ENCODE assay signal across 1 cellular context in genomic region chr11:72493426-72494108, GRCh38.
A peak's percentile ranks its signal among the peaks of the same experiment; 100 is the strongest.
TF ChIP-seq lines count a peak whose summit lies in the region.

No MANE protein-coding gene starts in this region.

TF ChIP-seq in K562, 482 proteins besides CTCF, POLR2A, EP300 and RAD21 (continued from another document and continues in another):
- TF ChIP-seq HDAC6 (IDR thresholded peaks at IDR 0.05; ENCODE audit: low read depth, low read length) = no peak
- TF ChIP-seq, protein P1, sequence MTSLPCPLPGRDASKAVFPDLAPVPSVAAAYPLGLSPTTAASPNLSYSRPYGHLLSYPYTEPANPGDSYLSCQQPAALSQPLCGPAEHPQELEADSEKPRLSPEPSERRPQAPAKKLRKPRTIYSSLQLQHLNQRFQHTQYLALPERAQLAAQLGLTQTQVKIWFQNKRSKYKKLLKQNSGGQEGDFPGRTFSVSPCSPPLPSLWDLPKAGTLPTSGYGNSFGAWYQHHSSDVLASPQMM (CRISPR knock-in tag; IDR thresholded peaks at IDR 0.05) = no peak
- TF ChIP-seq ESRRA (IDR thresholded peaks at IDR 0.05; ENCODE audit: borderline replicate concordance, low read depth) = peak; percentile 94; the same call in 1 of the 2 replicates
- TF ChIP-seq, protein P2, sequence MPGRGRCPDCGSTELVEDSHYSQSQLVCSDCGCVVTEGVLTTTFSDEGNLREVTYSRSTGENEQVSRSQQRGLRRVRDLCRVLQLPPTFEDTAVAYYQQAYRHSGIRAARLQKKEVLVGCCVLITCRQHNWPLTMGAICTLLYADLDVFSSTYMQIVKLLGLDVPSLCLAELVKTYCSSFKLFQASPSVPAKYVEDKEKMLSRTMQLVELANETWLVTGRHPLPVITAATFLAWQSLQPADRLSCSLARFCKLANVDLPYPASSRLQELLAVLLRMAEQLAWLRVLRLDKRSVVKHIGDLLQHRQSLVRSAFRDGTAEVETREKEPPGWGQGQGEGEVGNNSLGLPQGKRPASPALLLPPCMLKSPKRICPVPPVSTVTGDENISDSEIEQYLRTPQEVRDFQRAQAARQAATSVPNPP (IDR thresholded peaks at IDR 0.05; ENCODE audit: borderline replicate concordance, insufficient read depth, insufficient read length) = no peak
- no peak for TF ChIP-seq ELK1 (CRISPR knock-in tag; IDR thresholded peaks at IDR 0.05)
- TF ChIP-seq ZNF644 (tag; IDR thresholded peaks at IDR 0.05; ENCODE audit: low read depth) = peak; percentile 79; the same call in 1 of the 2 replicates
- TF ChIP-seq RAD51 (IDR thresholded peaks at IDR 0.05; ENCODE audit: borderline replicate concordance, low read depth) = 0 out of 2 replicates have a peak, but pooled peaks have one; percentile 22
- no peak for TF ChIP-seq RERE (CRISPR knock-in tag; IDR thresholded peaks at IDR 0.05; ENCODE audit: borderline replicate concordance)
- TF ChIP-seq FUS (optimal IDR thresholded peaks at IDR 0.05; ENCODE audit: low read depth, low read length) = no peak
- peak; percentile 85 to 88 for TF ChIP-seq TRIM24 (IDR thresholded peaks at IDR 0.05)
- peak; percentile 75; the same call in 1 of the 2 replicates for TF ChIP-seq KHSRP (IDR thresholded peaks at IDR 0.05)
- TF ChIP-seq MIER1 (IDR thresholded peaks at IDR 0.05; ENCODE audit: low read depth) = no peak
- peak; percentile 97 for TF ChIP-seq TCF7 (IDR thresholded peaks at IDR 0.05; ENCODE audit: borderline replicate concordance)
- TF ChIP-seq GATAD2B (IDR thresholded peaks at IDR 0.05; ENCODE audit: borderline replicate concordance) = peak; percentile 38; the same call in 1 of the 2 replicates
- TF ChIP-seq SRF (CRISPR knock-in tag; IDR thresholded peaks at IDR 0.05) = no peak
- no peak for TF ChIP-seq UBTF (IDR thresholded peaks at IDR 0.05; ENCODE audit: borderline replicate concordance in 1 of 2, low read depth in 2 of 2, low read length in 2 of 2)
- TF ChIP-seq ZNF398 (CRISPR knock-in tag; IDR thresholded peaks at IDR 0.05) = no peak
- no peak for TF ChIP-seq RB1 (IDR thresholded peaks at IDR 0.05; ENCODE audit: low read depth)
- no peak for TF ChIP-seq POLR2AphosphoS2 (IDR thresholded peaks at IDR 0.05; ENCODE audit: low read length)
- TF ChIP-seq, protein P3, sequence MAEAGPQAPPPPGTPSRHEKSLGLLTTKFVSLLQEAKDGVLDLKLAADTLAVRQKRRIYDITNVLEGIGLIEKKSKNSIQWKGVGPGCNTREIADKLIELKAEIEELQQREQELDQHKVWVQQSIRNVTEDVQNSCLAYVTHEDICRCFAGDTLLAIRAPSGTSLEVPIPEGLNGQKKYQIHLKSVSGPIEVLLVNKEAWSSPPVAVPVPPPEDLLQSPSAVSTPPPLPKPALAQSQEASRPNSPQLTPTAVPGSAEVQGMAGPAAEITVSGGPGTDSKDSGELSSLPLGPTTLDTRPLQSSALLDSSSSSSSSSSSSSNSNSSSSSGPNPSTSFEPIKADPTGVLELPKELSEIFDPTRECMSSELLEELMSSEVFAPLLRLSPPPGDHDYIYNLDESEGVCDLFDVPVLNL (CRISPR knock-in tag; IDR thresholded peaks at IDR 0.05; ENCODE audit: low read depth) = no peak
- no peak for TF ChIP-seq RNF219 (CRISPR knock-in tag; IDR thresholded peaks at IDR 0.05)
- TF ChIP-seq XRCC5 (IDR thresholded peaks at IDR 0.05; ENCODE audit: low read depth, low read length) = no peak
- TF ChIP-seq, protein P4, sequence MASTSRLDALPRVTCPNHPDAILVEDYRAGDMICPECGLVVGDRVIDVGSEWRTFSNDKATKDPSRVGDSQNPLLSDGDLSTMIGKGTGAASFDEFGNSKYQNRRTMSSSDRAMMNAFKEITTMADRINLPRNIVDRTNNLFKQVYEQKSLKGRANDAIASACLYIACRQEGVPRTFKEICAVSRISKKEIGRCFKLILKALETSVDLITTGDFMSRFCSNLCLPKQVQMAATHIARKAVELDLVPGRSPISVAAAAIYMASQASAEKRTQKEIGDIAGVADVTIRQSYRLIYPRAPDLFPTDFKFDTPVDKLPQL (IDR thresholded peaks at IDR 0.05; ENCODE audit: extremely low read depth, insufficient read length) = no peak
- TF ChIP-seq, protein P5, sequence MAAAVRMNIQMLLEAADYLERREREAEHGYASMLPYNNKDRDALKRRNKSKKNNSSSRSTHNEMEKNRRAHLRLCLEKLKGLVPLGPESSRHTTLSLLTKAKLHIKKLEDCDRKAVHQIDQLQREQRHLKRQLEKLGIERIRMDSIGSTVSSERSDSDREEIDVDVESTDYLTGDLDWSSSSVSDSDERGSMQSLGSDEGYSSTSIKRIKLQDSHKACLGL (CRISPR knock-in tag; IDR thresholded peaks at IDR 0.05; ENCODE audit: borderline replicate concordance, poor library complexity, severe bottlenecking) = no peak
- TF ChIP-seq, protein P6, sequence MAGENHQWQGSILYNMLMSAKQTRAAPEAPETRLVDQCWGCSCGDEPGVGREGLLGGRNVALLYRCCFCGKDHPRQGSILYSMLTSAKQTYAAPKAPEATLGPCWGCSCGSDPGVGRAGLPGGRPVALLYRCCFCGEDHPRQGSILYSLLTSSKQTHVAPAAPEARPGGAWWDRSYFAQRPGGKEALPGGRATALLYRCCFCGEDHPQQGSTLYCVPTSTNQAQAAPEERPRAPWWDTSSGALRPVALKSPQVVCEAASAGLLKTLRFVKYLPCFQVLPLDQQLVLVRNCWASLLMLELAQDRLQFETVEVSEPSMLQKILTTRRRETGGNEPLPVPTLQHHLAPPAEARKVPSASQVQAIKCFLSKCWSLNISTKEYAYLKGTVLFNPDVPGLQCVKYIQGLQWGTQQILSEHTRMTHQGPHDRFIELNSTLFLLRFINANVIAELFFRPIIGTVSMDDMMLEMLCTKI (IDR thresholded peaks at IDR 0.05; ENCODE audit: partially characterized antibody) = no peak
- TF ChIP-seq JUND (IDR thresholded peaks at IDR 0.05; ENCODE audit: borderline replicate concordance, low read depth, low read length) = peak; percentile 60; the same call in 1 of the 2 replicates
- TF ChIP-seq JUND (tag; IDR thresholded peaks at IDR 0.05; ENCODE audit: borderline replicate concordance, low read depth, low read length) = peak; percentile 49; the same call in 1 of the 3 replicates
- no peak for TF ChIP-seq ZNF785 (CRISPR knock-in tag; IDR thresholded peaks at IDR 0.05)
- TF ChIP-seq MBD2 (IDR thresholded peaks at IDR 0.05; ENCODE audit: borderline replicate concordance, low read depth) = 0 out of 2 replicates have a peak, but pooled peaks have one; percentile 41
- TF ChIP-seq THAP12 (CRISPR knock-in tag; IDR thresholded peaks at IDR 0.05) = no peak
- TF ChIP-seq TEAD4 (IDR thresholded peaks at IDR 0.05; ENCODE audit: low read length) = peak; percentile 99
- TF ChIP-seq TEAD4 (CRISPR knock-in tag; IDR thresholded peaks at IDR 0.05; ENCODE audit: borderline replicate concordance) = no peak
